Comparison of ENCODE assay signal across 1 cellular context in genomic region chr14:89352976-89353817, GRCh38.
TF ChIP-seq lines count a peak whose summit lies in the region.

No MANE protein-coding gene starts in this region.

TF ChIP-seq in HepG2, 621 proteins besides CTCF, POLR2A, EP300 and RAD21 (continued from another document):
- no peak for TF ChIP-seq ZNF574 (CRISPR knock-in tag; IDR thresholded peaks at IDR 0.05)
